15 cellular contexts compared by ENCODE assay signal in the genomic region with DNA sequence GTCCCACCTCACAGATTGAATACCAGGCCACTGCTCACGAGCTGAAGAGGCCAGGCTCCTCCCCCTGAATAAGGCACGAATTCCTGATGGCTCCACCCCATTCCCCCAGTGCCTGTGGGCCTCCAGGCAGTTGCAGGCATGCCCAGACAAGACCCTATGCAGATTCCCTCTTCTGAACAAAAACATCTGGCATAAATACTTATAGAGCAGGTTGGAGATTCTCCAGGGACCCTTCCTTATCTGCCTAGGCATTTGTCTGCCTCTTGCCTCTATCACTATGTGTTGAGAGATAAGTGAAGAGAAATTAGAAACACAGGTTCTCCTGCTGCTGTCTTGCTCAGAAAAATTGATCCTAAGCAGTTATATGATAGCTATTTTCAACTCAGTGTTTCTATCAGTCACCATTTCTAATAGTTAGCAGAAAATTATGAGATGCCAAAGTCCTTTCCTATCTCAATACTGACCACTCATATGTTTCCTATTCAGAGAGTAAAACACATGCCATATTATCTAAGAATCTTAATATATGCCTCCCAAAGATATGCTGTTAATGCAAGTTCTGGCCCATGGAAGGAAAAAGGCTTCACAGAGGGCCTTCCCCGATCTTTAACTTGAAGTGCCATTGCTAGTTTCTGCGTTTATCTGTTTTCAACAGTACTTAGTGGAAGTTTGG.
DNase-seq lines count a peak whose midpoint lies in the region; ATAC-seq and TF ChIP-seq lines count a peak whose summit lies in the region.
"Had no signal": no experiment of that assay in that cellular context is flagged by ENCODE, and none has a peak within 500 bp of the region (broad histone marks: within the 10 kb centered on the region; RNA-seq: fewer than 3 reads in every experiment).

No MANE protein-coding gene starts in this region.

- no peak for TF ChIP-seq POLR2A in spleen (IDR thresholded peaks at IDR 0.05)

- WGBS in spleen, 5 donors = 62 to 79% (median 76%) methylated on average over 4 of the region's 4 CpGs

- H3K36me3 ChIP-seq in spleen = no peaks in the 10 kb centered on the region
- no peaks in the 10 kb centered on the region for H3K36me3 ChIP-seq in ascending aorta
- H3K36me3 ChIP-seq: thyroid gland had no signal

- no peaks in the 10 kb centered on the region for H3K27me3 ChIP-seq in spleen (replicated peaks in 1 of 7)
- H3K27me3 ChIP-seq in ascending aorta = no peaks in the 10 kb centered on the region
- H3K27me3 ChIP-seq: thyroid gland had no signal

- no peaks in the 10 kb centered on the region for H3K36me3 Mint-ChIP-seq in activated T-cell treated with anti-CD3 and anti-CD28 coated beads, Interleukin-2, amount 50 U/mL, for 72 hours (ENCODE audit: insufficient read depth in 2 of 2)
- H3K36me3 Mint-ChIP-seq: naive thymus-derived CD4-positive, alpha-beta T cell had no signal

- no peak overlapping the region for H3K4me3 ChIP-seq in fibroblast of mammary gland (ENCODE audit: control insufficient read depth, low read depth, low read length)
- H3K4me3 ChIP-seq in spleen = no peak overlapping the region
- no peak overlapping the region for H3K4me3 ChIP-seq in ascending aorta
- H3K4me3 ChIP-seq: thyroid gland had no signal

- ATAC-seq in activated T-cell treated with anti-CD3 and anti-CD28 coated beads, Interleukin-2, amount 50 U/mL, for 72 hours (replicated peaks in 1 of 2) = no peak
- ATAC-seq: naive thymus-derived CD4-positive, alpha-beta T cell had no signal

- no peaks in the 10 kb centered on the region for H3K4me1 ChIP-seq in spleen
- H3K4me1 ChIP-seq in ascending aorta = peaks cover 0 to 4% of the 10 kb centered on the region in 2 donors
- H3K4me1 ChIP-seq: thyroid gland had no signal

- no peak overlapping the region for H3K27ac ChIP-seq in spleen
- no peak overlapping the region for H3K27ac ChIP-seq in ascending aorta
- H3K27ac ChIP-seq: thyroid gland had no signal

- DNase-seq in activated T-cell treated with anti-CD3 and anti-CD28 coated beads, Interleukin-2, amount 50 U/mL, for 72 hours = no peak
- DNase-seq in activated T-cell treated with anti-CD3 and anti-CD28 coated beads, Interleukin-2, amount 50 U/mL, for 1 hour = no peak
- DNase-seq in OCI-M1 (lab: John Stamatoyannopoulos, UW) (peak; percentile 6), fibroblast of mammary gland (ENCODE audit: low read depth) (peak; percentile 35), spleen (peak; percentile 32), ascending aorta (ENCODE audit: low spot score in 2 of 2) (no peak), anterior cingulate cortex (lab: John Stamatoyannopoulos, UW) (no peak)
- no peak for DNase-seq in activated CD8-positive, alpha-beta memory T cell treated with anti-CD3 and anti-CD28 coated beads, Interleukin-2, amount 50 U/mL, for 4 hours
- DNase-seq: DMS79; HFFc6; Kasumi-1; naive thymus-derived CD4-positive, alpha-beta T cell; NCI-H2227 treated with DMSO at 0.1 percent for 48 hours; SHP77 treated with DMSO at 0.1 percent for 48 hours; thyroid gland had no signal

- no peak overlapping the region for H3K4me3 Mint-ChIP-seq in activated T-cell treated with anti-CD3 and anti-CD28 coated beads, Interleukin-2, amount 50 U/mL, for 72 hours
- H3K4me3 Mint-ChIP-seq: HFFc6; naive thymus-derived CD4-positive, alpha-beta T cell had no signal

- H3K9me3 Mint-ChIP-seq in activated T-cell treated with anti-CD3 and anti-CD28 coated beads, Interleukin-2, amount 50 U/mL, for 72 hours = no peaks in the 10 kb centered on the region
- H3K9me3 Mint-ChIP-seq: HFFc6 had no signal

- H3K4me1 Mint-ChIP-seq in activated T-cell treated with anti-CD3 and anti-CD28 coated beads, Interleukin-2, amount 50 U/mL, for 72 hours (ENCODE audit: low read depth) = no peaks in the 10 kb centered on the region
- H3K4me1 Mint-ChIP-seq: naive thymus-derived CD4-positive, alpha-beta T cell had no signal

- no peaks in the 10 kb centered on the region for H3K9me3 ChIP-seq in spleen
- H3K9me3 ChIP-seq in ascending aorta = no peaks in the 10 kb centered on the region
- H3K9me3 ChIP-seq: thyroid gland had no signal

- intact Hi-C loops in spleen (cut with DNase I; ENCODE audit: low total_unique reads) (no loop called here), ascending aorta (cut with DNase I) (no loop called here)

- TF ChIP-seq CTCF in fibroblast of mammary gland (conservative IDR thresholded peaks at IDR 0.05; ENCODE audit: control insufficient read depth, insufficient read depth, low read depth, low read length) (no peak), spleen (IDR thresholded peaks at IDR 0.05 in 8 of 11, conservative IDR thresholded peaks at IDR 0.05 in 3 of 11) (no peak), ascending aorta (IDR thresholded peaks at IDR 0.05) (no peak)

- H3K27me3 Mint-ChIP-seq in activated T-cell treated with anti-CD3 and anti-CD28 coated beads, Interleukin-2, amount 50 U/mL, for 72 hours (ENCODE audit: low read depth) = no peaks in the 10 kb centered on the region

- H3K27ac Mint-ChIP-seq in activated T-cell treated with anti-CD3 and anti-CD28 coated beads, Interleukin-2, amount 50 U/mL, for 72 hours = peak overlapping the region; percentile 25
- H3K27ac Mint-ChIP-seq: HFFc6; naive thymus-derived CD4-positive, alpha-beta T cell had no signal

Comparison
In these comparisons a context has a peak if more than half of its experiments do, and no peak if none do; other contexts are left out.
1. DNase-seq: peak in OCI-M1 (single experiment), fibroblast of mammary gland (single experiment) and spleen (single experiment); none in activated T-cell treated with anti-CD3 and anti-CD28 coated beads, Interleukin-2, amount 50 U/mL, for 72 hours (0 of 2), activated T-cell treated with anti-CD3 and anti-CD28 coated beads, Interleukin-2, amount 50 U/mL, for 1 hour (single experiment), activated CD8-positive, alpha-beta memory T cell treated with anti-CD3 and anti-CD28 coated beads, Interleukin-2, amount 50 U/mL, for 4 hours (single experiment), ascending aorta (0 of 2) and anterior cingulate cortex (0 of 58).